Comparison of ENCODE assay signal across 27 cellular contexts in the genomic region with DNA sequence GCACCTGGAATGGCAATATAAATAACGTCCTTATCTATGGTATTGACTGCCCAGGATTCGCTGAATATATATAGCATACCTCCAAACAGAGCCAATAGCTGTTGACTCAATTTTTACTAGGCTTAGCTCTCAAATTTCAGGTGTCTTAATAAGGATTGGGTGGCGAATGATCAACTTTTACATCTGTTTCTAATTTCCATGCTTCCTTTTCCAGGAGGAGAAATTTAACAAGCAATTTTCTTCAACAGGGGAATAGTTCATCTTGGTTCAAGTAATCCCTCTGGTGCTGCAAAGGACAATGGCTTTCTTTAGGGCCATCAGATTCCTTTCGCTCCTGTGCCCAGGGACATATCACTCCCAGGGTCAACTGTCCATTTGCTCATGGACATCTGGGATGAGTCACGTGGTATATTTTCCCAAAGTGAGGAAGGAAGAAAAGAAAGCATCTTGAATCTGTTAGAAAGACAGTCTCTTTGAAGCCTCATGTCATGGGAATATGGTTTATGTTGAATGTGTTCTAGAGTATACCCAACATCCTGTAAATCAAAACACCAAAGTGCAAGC.
A peak's percentile ranks its signal among the peaks of the same experiment; 100 is the strongest.
DNase-seq lines count a peak whose midpoint lies in the region; ATAC-seq and TF ChIP-seq lines count a peak whose summit lies in the region.
"Had no signal": no experiment of that assay in that cellular context is flagged by ENCODE, and none has a peak within 500 bp of the region (broad histone marks: within the 10 kb centered on the region; RNA-seq: fewer than 3 reads in every experiment).

No MANE protein-coding gene starts in this region.

- H3K4me1 Mint-ChIP-seq in brain = peaks cover 59% of the 10 kb centered on the region
- H3K4me1 Mint-ChIP-seq: immature natural killer cell had no signal

- no peak overlapping the region for H3K4me3 Mint-ChIP-seq in brain
- H3K4me3 Mint-ChIP-seq: activated CD4-positive, alpha-beta memory T cell treated with anti-CD3 and anti-CD28 coated beads, Interleukin-2, amount 10 ng/mL, durations not matched to agents 7 days and 5 days; activated naive CD8-positive, alpha-beta T cell; immature natural killer cell; memory B cell; T-helper 1 cell treated with Interleukin-12 subunit alpha and Interleukin-12 subunit beta and Interleukin-4 antibody, amounts not matched to agents 30 μg/mL and 1 μg/mL, for 36 hours had no signal

- H3K27me3 ChIP-seq in layer of hippocampus (ENCODE audit: control insufficient read depth, insufficient read depth, low read length) = peaks cover 2% of the 10 kb centered on the region
- H3K27me3 ChIP-seq: ascending aorta, BE2C, tibial nerve had no signal

- TF ChIP-seq CTCF in AG04449 (IDR thresholded peaks at IDR 0.05; ENCODE audit: insufficient read depth, low read length, missing control alignments) (no peak), HFF-Myc (IDR thresholded peaks at IDR 0.05; ENCODE audit: low read depth, low read length, missing control alignments) (no peak), brain (conservative IDR thresholded peaks at IDR 0.05) (no peak)

- H3K27me3 Mint-ChIP-seq in brain = no peaks in the 10 kb centered on the region

- H3K36me3 Mint-ChIP-seq in brain = peaks cover 44% of the 10 kb centered on the region
- H3K36me3 Mint-ChIP-seq: immature natural killer cell had no signal

- peak overlapping the region in 3 of 5 experiments; percentile 4 to 73 (median 33) for H3K27ac Mint-ChIP-seq in brain
- H3K27ac Mint-ChIP-seq: activated CD4-positive, alpha-beta memory T cell treated with anti-CD3 and anti-CD28 coated beads, Interleukin-2, amount 10 ng/mL, durations not matched to agents 7 days and 5 days; activated naive CD8-positive, alpha-beta T cell; immature natural killer cell; memory B cell; T-helper 1 cell treated with Interleukin-12 subunit alpha and Interleukin-12 subunit beta and Interleukin-4 antibody, amounts not matched to agents 30 μg/mL and 1 μg/mL, for 36 hours had no signal

- H3K27ac ChIP-seq in layer of hippocampus (ENCODE audit: low read depth, low read length) = peak overlapping the region; percentile 72
- H3K27ac ChIP-seq: ascending aorta, gastrocnemius medialis, stomach had no signal

- H3K9me3 Mint-ChIP-seq in brain = peaks cover 10 to 18% (median 15%) of the 10 kb centered on the region in 5 experiments

- H3K4me3 ChIP-seq in AG04449 (ENCODE audit: low read depth, low read length) (no peak overlapping the region), HFF-Myc (replicated peaks; ENCODE audit: low read depth, low read length) (no peak overlapping the region)
- H3K4me3 ChIP-seq: ascending aorta, gastrocnemius medialis, smooth muscle cell, stomach, tibial nerve had no signal

- ATAC-seq in GM21367 (IDR thresholded peaks at IDR 0.05; ENCODE audit: unreplicated experiment) = no peak
- ATAC-seq: gastrocnemius medialis had no signal

- DNase-seq in AG04449 (ENCODE audit: low read depth, low spot score) = peak; percentile 40
- peak; percentile 82 for DNase-seq in HFF-Myc (ENCODE audit: extremely low read depth, low read depth)
- no peak for DNase-seq in cerebellar cortex (ENCODE audit: low spot score)
- no peak for DNase-seq in HK-2 (ENCODE audit: unreplicated experiment)
- no peak for DNase-seq in NCI-H1436 treated with DMSO at 0.1 percent for 48 hours (lab: John Stamatoyannopoulos, UW)
- DNase-seq: activated CD4-positive, alpha-beta memory T cell treated with anti-CD3 and anti-CD28 coated beads, Interleukin-2, amount 10 ng/mL, durations not matched to agents 7 days and 5 days; activated CD4-positive, CD25-positive, alpha-beta regulatory T cell treated with anti-CD3 and anti-CD28 coated beads, Interleukin-2, amount 50 U/mL, for 72 hours; activated CD8-positive, alpha-beta memory T cell treated with anti-CD3 and anti-CD28 coated beads, Interleukin-2, amount 50 U/mL, for 48 hours; BE2C; gastrocnemius medialis; GDM1; hippocampal formation; immature natural killer cell; NCI-H446; NCI-H774; stimulated activated CD4-positive, alpha-beta T cell treated with anti-CD3 and anti-CD28 coated beads, Interleukin-1b, Interleukin-23, amount 100 ng/mL, for 48 hours; stimulated activated CD8-positive, alpha-beta memory T cell treated with anti-CD3 and anti-CD28 coated beads, Interleukin-4, amount 100 ng/mL, for 48 hours; stomach had no signal

- CTCF ChIA-PET in AG04449 (lab: Yijun Ruan, JAX) = interaction anchor here (1.0 kb wide), 1 partner anchor 17 kb away, joined by 3 read pairs; no protein-coding TSS in a partner anchor

- POLR2A ChIA-PET in AG04449 (lab: Yijun Ruan, JAX) = no interaction called here

Comparison
In these comparisons a context has a peak if more than half of its experiments do, and no peak if none do; other contexts are left out.
1. DNase-seq: peak in AG04449 (single experiment) and HFF-Myc (single experiment); none in cerebellar cortex (single experiment), HK-2 (single experiment) and NCI-H1436 treated with DMSO at 0.1 percent for 48 hours (single experiment).